ENCODE assay signal across 9 cellular contexts in genomic region chr16:84818989-84819643, GRCh38. TPM values are rescaled to one million over a fixed set of nuclear protein-coding genes. Genes with fewer than 3 reads are reported as not detected.
DNase-seq lines count a peak whose midpoint lies in the region; ATAC-seq, FAIRE-seq and TF ChIP-seq lines count a peak whose summit lies in the region.
"Had no signal": no experiment of that assay in that cellular context is flagged by ENCODE, and none has a peak within 500 bp of the region (broad histone marks: within the 10 kb centered on the region; RNA-seq: fewer than 3 reads in every experiment).

No MANE protein-coding gene starts in this region.

- peak overlapping the region; percentile 57 for H3K18ac ChIP-seq in neuronal stem cell (ENCODE audit: low read length)

- no peak overlapping the region for H2BK15ac ChIP-seq in neuronal stem cell (ENCODE audit: low read length)

- CTCF ChIA-PET in AG04449 (lab: Yijun Ruan, JAX) = interaction anchor here (1.0 to 1.5 kb wide), 3 partner anchors 8 to 133 kb away, joined by 4 to 5 read pairs (median 5); no protein-coding TSS in a partner anchor

- no peak overlapping the region for H2BK12ac ChIP-seq in neuronal stem cell (ENCODE audit: low read length)

- no peak overlapping the region for H3K4ac ChIP-seq in neuronal stem cell (ENCODE audit: low read length)

- H2AK5ac ChIP-seq in neuronal stem cell (ENCODE audit: low read depth, low read length) = no peak overlapping the region

- 0 out of 2 replicates have a peak, but pooled peaks cover 3% of the 10 kb centered on the region for H4K20me1 ChIP-seq in Karpas-422 (ENCODE audit: insufficient read depth, low read depth, low read length)
- H4K20me1 ChIP-seq in fibroblast of lung (ENCODE audit: control insufficient read depth, extremely low read depth, insufficient read depth, low read length) = no peaks in the 10 kb centered on the region

- WGBS in neuronal stem cell (ENCODE audit: extremely low coverage in 2 of 2, insufficient read length in 2 of 2, insufficient replicate concordance in 1 of 2), 2 donors = no CpG with 5 or more reads among the region's 29 CpGs
- WGBS in aorta, 2 donors = 65 to 67% methylated on average over 29 of the region's 29 CpGs

- no peak overlapping the region for H3K14ac ChIP-seq in neuronal stem cell (ENCODE audit: low read length)

- no peak for DNase-seq in AG04449 (ENCODE audit: low read depth, low spot score)
- peak; percentile 42 for DNase-seq in Karpas-422
- DNase-seq in fibroblast of lung (ENCODE audit: low read depth in 2 of 2) = no peak
- DNase-seq in neuronal stem cell (ENCODE audit: low spot score) = no peak
- no peak for DNase-seq in aorta
- DNase-seq in H54 (ENCODE audit: insufficient read length, low spot score) = no peak

- no peaks in the 10 kb centered on the region for H3K9me2 ChIP-seq in Karpas-422 (replicated peaks; ENCODE audit: insufficient read depth, low read length)

- H3K4me2 ChIP-seq in Karpas-422 (ENCODE audit: low read depth, low read length, poor library complexity, severe bottlenecking) (no peak overlapping the region), fibroblast of lung (ENCODE audit: extremely low read depth, insufficient read depth, low read length) (peak overlapping the region; percentile 33), neuronal stem cell (ENCODE audit: insufficient read depth, low read length, poor library complexity, severe bottlenecking) (peak overlapping the region; percentile 97)

- intact Hi-C loops in aorta (cut with DNase I) = no loop called here

- no peaks in the 10 kb centered on the region for H3K9me3 ChIP-seq in Karpas-422 (ENCODE audit: low read length)
- H3K9me3 ChIP-seq in fibroblast of lung (ENCODE audit: control insufficient read depth, insufficient read depth, low read depth, low read length) = no peaks in the 10 kb centered on the region
- H3K9me3 ChIP-seq in neuronal stem cell (replicated peaks in 1 of 2; ENCODE audit: control insufficient read depth in 2 of 2, insufficient read depth in 1 of 2, low read depth in 1 of 2, low read length in 2 of 2) = peaks cover 0 to 2% of the 10 kb centered on the region in 2 donors
- no peaks in the 10 kb centered on the region for H3K9me3 ChIP-seq in aorta (ENCODE audit: control insufficient read depth, low read length)

- no peak for ATAC-seq in HG02970 (IDR thresholded peaks at IDR 0.05; ENCODE audit: low FRiP score, unreplicated experiment)
- no peak for ATAC-seq in aorta (ENCODE audit: low FRiP score)
- ATAC-seq in GM18861 (IDR thresholded peaks at IDR 0.05; ENCODE audit: unreplicated experiment) = no peak

- no peak overlapping the region for H3K27ac ChIP-seq in Karpas-422 (ENCODE audit: low read length)
- no peak overlapping the region for H3K27ac ChIP-seq in fibroblast of lung (ENCODE audit: insufficient read depth, low read length)
- no peak overlapping the region for H3K27ac ChIP-seq in neuronal stem cell (replicated peaks; ENCODE audit: low read length)
- H3K27ac ChIP-seq in aorta (ENCODE audit: low read depth in 1 of 2, low read length in 2 of 2) = no peak overlapping the region
- H3K27ac ChIP-seq: cardiac muscle cell had no signal

- H3K27me3 ChIP-seq in Karpas-422 (ENCODE audit: low read length) = no peaks in the 10 kb centered on the region
- H3K27me3 ChIP-seq in fibroblast of lung (ENCODE audit: control insufficient read depth, insufficient read depth, low read length) = no peaks in the 10 kb centered on the region
- peaks cover 0 to 75% (median 29%) of the 10 kb centered on the region in 3 experiments for H3K27me3 ChIP-seq in neuronal stem cell (ENCODE audit: control insufficient read depth in 3 of 3, insufficient read depth in 3 of 3, low read depth in 1 of 3, low read length in 3 of 3)
- no peaks in the 10 kb centered on the region for H3K27me3 ChIP-seq in aorta (ENCODE audit: control insufficient read depth in 1 of 2, insufficient read depth in 2 of 2, low read length in 1 of 2)

- peak overlapping the region; percentile 86 for H3K23ac ChIP-seq in neuronal stem cell (ENCODE audit: low read depth, low read length, poor library complexity)

- H3K36me3 ChIP-seq in Karpas-422 (ENCODE audit: insufficient read depth, low read length) = no peaks in the 10 kb centered on the region
- H3K36me3 ChIP-seq in fibroblast of lung (ENCODE audit: control insufficient read depth, insufficient read depth, low read length) = no peaks in the 10 kb centered on the region
- H3K36me3 ChIP-seq in neuronal stem cell (replicated peaks in 1 of 2; ENCODE audit: control insufficient read depth in 2 of 2, insufficient read depth in 2 of 2, low read length in 2 of 2) = no peaks in the 10 kb centered on the region
- no peaks in the 10 kb centered on the region for H3K36me3 ChIP-seq in aorta (ENCODE audit: control insufficient read depth in 1 of 2, insufficient read depth in 2 of 2, low read length in 1 of 2)
- H3K36me3 ChIP-seq: cardiac muscle cell had no signal

- H3K4me3 ChIP-seq in AG04449 (ENCODE audit: low read depth, low read length) = peak overlapping the region; percentile 45
- H3K4me3 ChIP-seq in Karpas-422 (ENCODE audit: low read length) = no peak overlapping the region
- peak overlapping the region in 2 of 4 experiments; percentile 31 to 82 for H3K4me3 ChIP-seq in fibroblast of lung (replicated peaks in 1 of 4; ENCODE audit: control extremely low read depth in 1 of 4, insufficient read depth in 1 of 4, low read depth in 3 of 4, low read length in 4 of 4)
- peak overlapping the region in 1 of 2 donors; percentile 11 for H3K4me3 ChIP-seq in neuronal stem cell (ENCODE audit: low read length in 2 of 2)
- H3K4me3 ChIP-seq in aorta (ENCODE audit: low read length in 2 of 2) = no peak overlapping the region

- no peak for TF ChIP-seq POLR2A in H54 (IDR thresholded peaks at IDR 0.05; ENCODE audit: low read depth, low read length)

- TF ChIP-seq CTCF in AG04449 (IDR thresholded peaks at IDR 0.05; ENCODE audit: insufficient read depth, low read length, missing control alignments) (no peak), fibroblast of lung (conservative IDR thresholded peaks at IDR 0.05 in 1 of 2, IDR thresholded peaks at IDR 0.05 in 1 of 2; ENCODE audit: low read depth in 1 of 2, low read length in 2 of 2) (no peak)

- no peak overlapping the region for H2BK120ac ChIP-seq in neuronal stem cell (ENCODE audit: low read depth, low read length)

- H3K4me1 ChIP-seq in Karpas-422 (ENCODE audit: low read length) (no peaks in the 10 kb centered on the region), fibroblast of lung (ENCODE audit: control insufficient read depth, extremely low read depth, insufficient read depth, low read length) (peaks cover 10% of the 10 kb centered on the region), neuronal stem cell (ENCODE audit: control insufficient read depth in 2 of 2, insufficient read depth in 1 of 2, low read depth in 1 of 2, low read length in 2 of 2) (peaks cover 3 to 6% of the 10 kb centered on the region in 2 donors), aorta (ENCODE audit: control insufficient read depth in 1 of 2, insufficient read depth in 2 of 2, low read length in 2 of 2) (no peaks in the 10 kb centered on the region)

- no peak overlapping the region for H4K8ac ChIP-seq in neuronal stem cell (ENCODE audit: low read depth, low read length)

- H3K79me1 ChIP-seq in neuronal stem cell (ENCODE audit: low read depth, low read length) = no peaks in the 10 kb centered on the region

- no peak overlapping the region for H3K9ac ChIP-seq in Karpas-422 (ENCODE audit: low read length)
- H3K9ac ChIP-seq in fibroblast of lung (ENCODE audit: insufficient read depth, low read length) = no peak overlapping the region
- H3K9ac ChIP-seq in neuronal stem cell (ENCODE audit: low read depth, low read length, poor library complexity) = no peak overlapping the region

- H2AFZ ChIP-seq in Karpas-422 (ENCODE audit: low read length) (no peak overlapping the region), fibroblast of lung (ENCODE audit: low read length) (no peak overlapping the region), neuronal stem cell (ENCODE audit: low read length) (peak overlapping the region; percentile 91)

- POLR2A ChIA-PET in AG04449 (lab: Yijun Ruan, JAX) = interaction anchor here (0.8 to 1.9 kb wide), 8 partner anchors 8 to 33 kb away, joined by 3 to 20 read pairs (median 4); no protein-coding TSS in a partner anchor

- no peak overlapping the region for H2BK5ac ChIP-seq in neuronal stem cell (ENCODE audit: low read length)

- no peak for FAIRE-seq in H54 (lab: Jason Lieb, UNC)

- H3K79me2 ChIP-seq in Karpas-422 (ENCODE audit: low read length) (no peaks in the 10 kb centered on the region), fibroblast of lung (ENCODE audit: control insufficient read depth, insufficient read depth, low read length) (peaks cover 13% of the 10 kb centered on the region)

- H4K91ac ChIP-seq in neuronal stem cell (ENCODE audit: low read depth, low read length, poor library complexity) = no peak overlapping the region

RNA-seq across cellular contexts. Expression of gene CRISPLD2, which starts 0.7 kb away (rescaled TPM):
- not detected in 2 replicates for total RNA-seq in Karpas-422 (2014; rRNA removed; shearing (Covaris generic); ENCODE audit: low replicate concordance)
- 34.9 and 37.0 TPM in 2 replicates for total RNA-seq in fibroblast of lung
- polyA plus RNA-seq in fibroblast of lung = 11.8 and 96.2 TPM in 2 replicates
- polyA plus RNA-seq in fibroblast of lung (2012) = 7.1 and 70.6 TPM in 2 replicates
- 16.4 and 88.9 TPM in 2 replicates for polyA minus RNA-seq in fibroblast of lung (ENCODE audit: low replicate concordance)
- 0.14 TPM for polyA plus RNA-seq in neuronal stem cell (2013, experiment 1 of 2)
- 0.12 TPM for polyA plus RNA-seq in neuronal stem cell (2013, experiment 2 of 2)
- total RNA-seq in aorta = 100 to 1,000 TPM; 108 to 192 TPM
- 10 to 100 TPM in 1 of 2 donors, 1 to 10 TPM in 1; 8.9 to 33.3 TPM for polyA plus RNA-seq in aorta

Comparison
In these comparisons a context has a peak if more than half of its experiments do, and no peak if none do; other contexts are left out.
1. RNA of gene CRISPLD2, which starts 0.7 kb away (total RNA-seq): 108 to 192 TPM in aorta and 34.9 to 37.0 TPM in fibroblast of lung; not detected in Karpas-422; every median in the first group is over 10 times any median in the second.